ENCODE assay signal across 8 cellular contexts in the genomic region with DNA sequence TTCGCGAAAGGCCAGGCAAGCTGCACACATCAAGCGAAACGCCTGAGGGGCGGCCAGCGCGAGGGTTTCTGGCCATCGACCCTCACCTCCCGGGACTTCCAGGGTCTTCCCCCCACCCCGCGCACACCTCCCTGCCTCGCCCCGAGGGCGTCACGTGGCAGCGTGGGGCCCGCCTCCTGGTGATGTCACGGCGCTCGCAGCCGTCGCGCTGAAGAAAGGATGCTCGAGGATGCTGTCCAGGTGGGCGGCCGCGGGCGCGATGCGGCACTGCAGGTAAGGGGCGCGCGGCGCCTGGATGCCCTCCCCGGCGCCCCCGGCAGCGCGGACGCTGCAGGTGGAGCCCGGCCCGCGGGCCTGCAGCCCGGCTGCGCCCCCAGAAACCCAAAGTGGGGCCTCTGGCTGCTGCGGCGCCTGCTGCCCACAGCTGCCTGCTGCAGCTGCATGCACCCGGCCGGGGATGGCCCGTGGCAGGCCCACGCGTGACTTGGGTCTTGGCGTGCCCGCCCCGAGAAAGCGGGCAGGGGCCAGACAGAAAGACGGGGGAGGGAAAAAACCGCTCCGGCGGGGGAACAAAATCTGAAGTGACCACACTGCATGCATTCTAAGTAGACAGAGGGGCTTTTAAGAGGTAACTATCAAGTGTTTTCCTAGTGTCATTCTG. TPM values are rescaled to one million over a fixed set of nuclear protein-coding genes. Genes with fewer than 3 reads are reported as not detected.
DNase-seq lines count a peak whose midpoint lies in the region; ATAC-seq and TF ChIP-seq lines count a peak whose summit lies in the region.

No MANE protein-coding gene starts in this region.

- no peaks in the 10 kb centered on the region for H3K36me3 Mint-ChIP-seq in activated naive CD4-positive, alpha-beta T cell treated with anti-CD3 and anti-CD28 coated beads, Interleukin-2, amount 10 ng/mL, durations not matched to agents 7 days and 5 days
- H3K36me3 Mint-ChIP-seq in Caco-2 (ENCODE audit: insufficient read depth, unreplicated experiment): peaks cover 5% of the 10 kb centered on the region

- H3K9me3 Mint-ChIP-seq in activated naive CD4-positive, alpha-beta T cell treated with anti-CD3 and anti-CD28 coated beads, Interleukin-2, amount 10 ng/mL, durations not matched to agents 7 days and 5 days: no peaks in the 10 kb centered on the region
- H3K9me3 Mint-ChIP-seq in Caco-2 (ENCODE audit: unreplicated experiment): no peaks in the 10 kb centered on the region

- no peak overlapping the region for H3K27ac Mint-ChIP-seq in activated naive CD4-positive, alpha-beta T cell treated with anti-CD3 and anti-CD28 coated beads, Interleukin-2, amount 10 ng/mL, durations not matched to agents 7 days and 5 days
- H3K27ac Mint-ChIP-seq in Caco-2 (ENCODE audit: unreplicated experiment): no peak overlapping the region

- H3K4me3 Mint-ChIP-seq in activated naive CD4-positive, alpha-beta T cell treated with anti-CD3 and anti-CD28 coated beads, Interleukin-2, amount 10 ng/mL, durations not matched to agents 7 days and 5 days: no peak overlapping the region
- H3K4me3 Mint-ChIP-seq in Caco-2 (ENCODE audit: unreplicated experiment): no peak overlapping the region

- H3K4me1 Mint-ChIP-seq in activated naive CD4-positive, alpha-beta T cell treated with anti-CD3 and anti-CD28 coated beads, Interleukin-2, amount 10 ng/mL, durations not matched to agents 7 days and 5 days: peaks cover 4% of the 10 kb centered on the region
- H3K4me1 Mint-ChIP-seq in Caco-2 (ENCODE audit: low read depth, unreplicated experiment): peaks cover 12% of the 10 kb centered on the region

- H3K4me3 ChIP-seq in GM06990 (replicated peaks; ENCODE audit: low read depth, low read length) (peak overlapping the region; percentile 54), iPS-11a (ENCODE audit: low read depth, low read length) (peak overlapping the region; percentile 2), Caco-2 (ENCODE audit: low read depth, low read length) (no peak overlapping the region)

- CTCF ChIA-PET in activated naive CD4-positive, alpha-beta T cell treated with anti-CD3 and anti-CD28 coated beads, Interleukin-2, amount 10 ng/mL, durations not matched to agents 7 days and 5 days (lab: Charles Lee): no interaction called here
- CTCF ChIA-PET in Caco-2 (lab: Charles Lee): no interaction called here

- H3K27me3 Mint-ChIP-seq in activated naive CD4-positive, alpha-beta T cell treated with anti-CD3 and anti-CD28 coated beads, Interleukin-2, amount 10 ng/mL, durations not matched to agents 7 days and 5 days: peaks cover 63% of the 10 kb centered on the region
- H3K27me3 Mint-ChIP-seq in Caco-2 (ENCODE audit: insufficient read depth, unreplicated experiment): no peaks in the 10 kb centered on the region

- DNase-seq in GM06990 (ENCODE audit: extremely low read depth, insufficient read length): peak; percentile 38
- DNase-seq in activated naive CD4-positive, alpha-beta T cell treated with anti-CD3 and anti-CD28 coated beads, Interleukin-2, amount 10 ng/mL, durations not matched to agents 7 days and 5 days: peak; percentile 29
- peak; percentile 21 for DNase-seq in stimulated activated naive CD8-positive, alpha-beta T cell treated with anti-CD3 and anti-CD28 coated beads, Interleukin-15, Interleukin-2, amounts not matched to agents 100 U/mL and 50 U/mL, for 24 hours
- DNase-seq in Caco-2: no peak

- no TSS peak for BruUV-seq in Caco-2 (replicated peaks; lab: Mats Ljungman, UMichigan)

- no peak for TF ChIP-seq CTCF in GM06990 (IDR thresholded peaks at IDR 0.05; ENCODE audit: insufficient read depth, low read length, poor library complexity, severe bottlenecking)
- no peak for TF ChIP-seq CTCF in Caco-2 (IDR thresholded peaks at IDR 0.05; ENCODE audit: insufficient read depth in 1 of 2, low read depth in 1 of 2, low read length in 1 of 2, severe bottlenecking in 1 of 2, unreplicated experiment in 1 of 2)

- intact Hi-C loops in Caco-2 (cut with micrococcal nuclease; ENCODE audit: unreplicated experiment): no loop called here

- no peaks in the 10 kb centered on the region for H3K9me3 ChIP-seq in Caco-2

- H3K27me3 ChIP-seq in GM06990 (replicated peaks; ENCODE audit: control insufficient read depth, insufficient read depth, low read length) (no peaks in the 10 kb centered on the region), Caco-2 (replicated peaks; ENCODE audit: control insufficient read depth, insufficient read depth, low read length) (no peaks in the 10 kb centered on the region)

- POLR2A ChIA-PET in Caco-2 (lab: Charles Lee): no interaction called here

- ATAC-seq in HG03469 (IDR thresholded peaks at IDR 0.05; ENCODE audit: unreplicated experiment) (peak; percentile 61), GM21825 (IDR thresholded peaks at IDR 0.05; ENCODE audit: unreplicated experiment) (no peak), GM18511 (IDR thresholded peaks at IDR 0.05; ENCODE audit: unreplicated experiment) (no peak)
- ATAC-seq in stimulated activated naive CD8-positive, alpha-beta T cell treated with anti-CD3 and anti-CD28 coated beads, Interleukin-15, Interleukin-2, amounts not matched to agents 100 U/mL and 50 U/mL, for 24 hours: no peak

- H3K4me1 ChIP-seq in Caco-2: peaks cover 8% of the 10 kb centered on the region; the same call in 1 of the 2 replicates

- H3K36me3 ChIP-seq in GM06990 (ENCODE audit: control insufficient read depth, insufficient read depth, low read length): no peaks in the 10 kb centered on the region
- H3K36me3 ChIP-seq in Caco-2 (ENCODE audit: control insufficient read depth, insufficient read depth, low read length): no peaks in the 10 kb centered on the region

RNA-seq across cellular contexts. Expression of a gene that starts 1.6 kb away (rescaled TPM):
- 10.0 and 11.1 TPM in 2 replicates for total RNA-seq in Caco-2 (2022)

Comparison
In these comparisons a context has a peak if more than half of its experiments do, and no peak if none do; other contexts are left out.
1. DNase-seq: peak in GM06990 (single experiment), activated naive CD4-positive, alpha-beta T cell treated with anti-CD3 and anti-CD28 coated beads, Interleukin-2, amount 10 ng/mL, durations not matched to agents 7 days and 5 days (single experiment) and stimulated activated naive CD8-positive, alpha-beta T cell treated with anti-CD3 and anti-CD28 coated beads, Interleukin-15, Interleukin-2, amounts not matched to agents 100 U/mL and 50 U/mL, for 24 hours (single experiment); none in Caco-2 (0 of 2).